Comparison of ENCODE assay signal across 9 cellular contexts in genomic region chr10:102868976-102869289, GRCh38. TPM values are rescaled to one million over a fixed set of nuclear protein-coding genes. Genes with fewer than 3 reads are reported as not detected.
DNase-seq lines count a peak whose midpoint lies in the region; ATAC-seq, FAIRE-seq and TF ChIP-seq lines count a peak whose summit lies in the region.
"Had no signal": no experiment of that assay in that cellular context is flagged by ENCODE, and none has a peak within 500 bp of the region (broad histone marks: within the 10 kb centered on the region; RNA-seq: fewer than 3 reads in every experiment).

No MANE protein-coding gene starts in this region.

- DNase-seq in BJ (ENCODE audit: low read depth) (no peak), H1 (ENCODE audit: low read depth in 1 of 2, low spot score in 2 of 2) (no peak), neural crest cell (ENCODE audit: low read depth, low spot score) (no peak), hippocampal formation (lab: John Stamatoyannopoulos, UW) (no peak), NCI-H226 (no peak)

- ATAC-seq in GM18870 (IDR thresholded peaks at IDR 0.05; ENCODE audit: unreplicated experiment) (no peak), GM19467 (IDR thresholded peaks at IDR 0.05; ENCODE audit: unreplicated experiment) (no peak)

- H3K27me3 ChIP-seq in BJ (ENCODE audit: control insufficient read depth, insufficient read depth, low read length) (no peaks in the 10 kb centered on the region), H1 (replicated peaks in 1 of 4; ENCODE audit: control insufficient read depth in 3 of 4, extremely low read depth in 1 of 4, insufficient read depth in 3 of 4, low read length in 3 of 4) (no peaks in the 10 kb centered on the region; a peak in 1 of 7 replicates)

- H3K9me3 Mint-ChIP-seq in IgD-negative memory B cell (peaks cover 0 to 2% (median 0%) of the 10 kb centered on the region in 3 donors), neural crest cell (peaks cover 2% of the 10 kb centered on the region)

- no peak for TF ChIP-seq POLR2A in H1 (IDR thresholded peaks at IDR 0.05; ENCODE audit: control extremely low read depth in 1 of 2, low read depth in 2 of 2, low read length in 2 of 2)

- CTCF ChIA-PET in BJ (lab: Yijun Ruan, JAX) (interaction anchor here (0.7 to 1.6 kb wide), 3 partner anchors 33 to 610 kb away, joined by 3 read pairs; partner anchors contain the start of gene CALHM3), H1 (lab: Charles Lee; ENCODE audit: partially characterized antibody) (interaction anchor here (0.6 to 1.4 kb wide), 10 partner anchors 9 to 1556 kb away, joined by 3 to 4 read pairs (median 3); no protein-coding TSS in a partner anchor)

- H2AFZ ChIP-seq in H1 (ENCODE audit: low read length), result peak overlapping the region; percentile 91

- no peak overlapping the region for H2AK5ac ChIP-seq in H1 (ENCODE audit: low read depth, low read length)

- H2BK120ac ChIP-seq in H1 (replicated peaks; ENCODE audit: low read depth, low read length), result no peak overlapping the region

- no peak overlapping the region for H2BK15ac ChIP-seq in H1 (ENCODE audit: low read length)

- TF ChIP-seq EP300 in H1 (IDR thresholded peaks at IDR 0.05; ENCODE audit: borderline replicate concordance in 1 of 2, low read depth in 2 of 2, low read length in 2 of 2), result no peak

- POLR2A ChIA-PET in BJ (lab: Charles Lee) (no interaction called here), H1 (lab: Charles Lee; ENCODE audit: partially characterized antibody) (interaction anchor here (0.6 to 3.0 kb wide), 8 partner anchors 10 to 224 kb away, joined by 3 to 18 read pairs (median 4); partner anchors contain the start of genes ARL3, BORCS7, SFXN2 and WBP1L)

- H3K9me3 ChIP-seq in H1 (ENCODE audit: insufficient read depth in 2 of 2, low read depth in 1 of 2, low read length in 1 of 2), result no peaks in the 10 kb centered on the region

- peaks cover 5% of the 10 kb centered on the region in 3 donors for H3K4me1 Mint-ChIP-seq in IgD-negative memory B cell
- peaks cover 20% of the 10 kb centered on the region for H3K4me1 Mint-ChIP-seq in neural crest cell

- H3K36me3 Mint-ChIP-seq in IgD-negative memory B cell, result peaks cover 7% of the 10 kb centered on the region
- no peaks in the 10 kb centered on the region for H3K36me3 Mint-ChIP-seq in neural crest cell (ENCODE audit: low read depth)

- H3K4me3 ChIP-seq in BJ (ENCODE audit: low read depth, low read length) (peak overlapping the region; percentile 60), H1 (ENCODE audit: extremely low read depth in 1 of 4, insufficient read depth in 2 of 4, low read depth in 3 of 4, low read length in 4 of 4) (peak overlapping the region; percentile 54 to 68 (median 63); a peak in 7 of 8 replicates)

- no peak overlapping the region for H2BK20ac ChIP-seq in H1 (ENCODE audit: low read length)

- H4K91ac ChIP-seq in H1 (replicated peaks; ENCODE audit: insufficient read length, low read length), result no peak overlapping the region

- H3K4me1 ChIP-seq in H1 (replicated peaks in 1 of 4; ENCODE audit: control insufficient read depth in 3 of 4, insufficient read depth in 4 of 4, low read length in 3 of 4), result peaks cover 0 to 6% (median 3%) of the 10 kb centered on the region in 4 experiments; a peak in 5 of 7 replicates

- H3K56ac ChIP-seq in H1 (replicated peaks; ENCODE audit: insufficient read length, low read depth, low read length), result no peak overlapping the region

- H3K79me2 ChIP-seq in H1 (ENCODE audit: control insufficient read depth in 1 of 2, insufficient read depth in 2 of 2, low read length in 2 of 2), result no peaks in the 10 kb centered on the region

- no peaks in the 10 kb centered on the region for H3K36me3 ChIP-seq in BJ (ENCODE audit: control insufficient read depth, insufficient read depth, low read length)
- no peaks in the 10 kb centered on the region for H3K36me3 ChIP-seq in H1 (ENCODE audit: control insufficient read depth in 2 of 4, insufficient read depth in 4 of 4, low read length in 3 of 4)

- WGBS in H1 (ENCODE audit: extremely low coverage in 1 of 2, insufficient coverage in 1 of 2, insufficient read length in 1 of 2, insufficient replicate concordance in 2 of 2, low coverage in 1 of 2, low lambda C conversion rate in 2 of 2, missing lambda C conversion rate in 1 of 2), 2 experiments, result 11% methylated on average over 6 of the region's 6 CpGs; no CpG with 5 or more reads in 1 of the 2 experiments

- no peak overlapping the region for H3K4ac ChIP-seq in H1 (replicated peaks; ENCODE audit: insufficient read length, low read depth, low read length)

- no peak overlapping the region for H4K5ac ChIP-seq in H1 (ENCODE audit: insufficient read length, low read depth, low read length)

- H2BK12ac ChIP-seq in H1 (ENCODE audit: low read depth, low read length), result no peak overlapping the region

- TF ChIP-seq RAD21 in H1 (IDR thresholded peaks at IDR 0.05 in 1 of 2, conservative IDR thresholded peaks at IDR 0.05 in 1 of 2; ENCODE audit: low read depth in 2 of 2, low read length in 2 of 2), result no peak

- TF ChIP-seq CTCF in BJ (IDR thresholded peaks at IDR 0.05; ENCODE audit: insufficient read depth, low read depth, low read length), result no peak
- no peak for TF ChIP-seq CTCF in H1 (IDR thresholded peaks at IDR 0.05; ENCODE audit: control extremely low read depth in 1 of 3, insufficient read depth in 1 of 3, low read depth in 1 of 3, low read length in 3 of 3)
- TF ChIP-seq CTCF in neural crest cell (conservative IDR thresholded peaks at IDR 0.05), result no peak

- no peak overlapping the region for H3K14ac ChIP-seq in H1 (ENCODE audit: insufficient read length)

- H3K9ac ChIP-seq in H1 (replicated peaks in 1 of 4; ENCODE audit: extremely low read depth in 1 of 4, low read depth in 3 of 4, low read length in 3 of 4), result peak overlapping the region in 1 of 4 experiments; percentile 44; a peak in 1 of 7 replicates

- H3K18ac ChIP-seq in H1 (ENCODE audit: extremely low read depth, low read length), result no peak overlapping the region

- FAIRE-seq in H1 (lab: Jason Lieb, UNC), result peak; percentile 85

- H3K4me3 Mint-ChIP-seq in IgD-negative memory B cell (peak overlapping the region; percentile 4 to 74 (median 30)), neural crest cell (peak overlapping the region; percentile 90)

- H3K23me2 ChIP-seq in H1 (ENCODE audit: low read depth, low read length), result peaks cover 10% of the 10 kb centered on the region

- no peak overlapping the region for H4K8ac ChIP-seq in H1 (ENCODE audit: extremely low read depth, insufficient read depth, low read length)

- H3K27me3 Mint-ChIP-seq in IgD-negative memory B cell (peaks cover 12% of the 10 kb centered on the region), neural crest cell (ENCODE audit: low read depth) (no peaks in the 10 kb centered on the region)

- H3K27ac ChIP-seq in H1 (ENCODE audit: low read depth, low read length), result no peak overlapping the region

- no peak overlapping the region for H2BK5ac ChIP-seq in H1 (ENCODE audit: low read depth, low read length)

- H4K20me1 ChIP-seq in H1 (replicated peaks in 1 of 2; ENCODE audit: control insufficient read depth in 1 of 2, insufficient read depth in 2 of 2, low read length in 2 of 2), result no peaks in the 10 kb centered on the region

- H3K4me2 ChIP-seq in H1 (ENCODE audit: insufficient read depth in 1 of 2, low read depth in 2 of 2, low read length in 2 of 2), result peak overlapping the region; percentile 88 to 97

- H3K27ac Mint-ChIP-seq in IgD-negative memory B cell (no peak overlapping the region), neural crest cell (ENCODE audit: unreplicated experiment) (peak overlapping the region; percentile 76)

- H3K79me1 ChIP-seq in H1 (ENCODE audit: low read depth, low read length), result no peaks in the 10 kb centered on the region

- no peak overlapping the region for H3K23ac ChIP-seq in H1 (ENCODE audit: insufficient read length)

RNA-seq across cellular contexts. Expression of gene AS3MT, which starts 0.3 kb away (rescaled TPM):
- polyA plus RNA-seq in BJ (2011; rRNA removed) (3.0 and 4.5 TPM in 2 replicates), IgD-negative memory B cell (not detected), H1 (2011; rRNA removed) (5.2 and 5.8 TPM in 2 replicates)
- 0.41 and 0.47 TPM in 2 replicates for polyA minus RNA-seq in BJ (2011; rRNA and poly(A)+ RNA removed)
- total RNA-seq in H1 (2021; fragmentation: NEBNext Ultra II Directional; extraction: Animal tissue kit (Norgen Biotek cat#: 25700)), result 10.3 and 10.4 TPM in 2 replicates
- polyA plus RNA-seq in H1 (2011; cell fraction: cytosol; rRNA removed), result 9.3 TPM
- 5.9 TPM for polyA plus RNA-seq in H1 (2011; cell fraction: nucleus; rRNA removed)
- polyA plus RNA-seq in H1 (2012, experiment 1 of 2), result 14.0 to 18.6 TPM (median 17.7 TPM) in 4 replicates
- polyA plus RNA-seq in H1 (2012, experiment 2 of 2), result 5.8 TPM
- polyA plus RNA-seq in H1 (2013, experiment 1 of 2), result 10.2 TPM
- 10.3 TPM for polyA plus RNA-seq in H1 (2013, experiment 2 of 2)
- polyA minus RNA-seq in H1 (2011; rRNA and poly(A)+ RNA removed), result 3.3 and 4.5 TPM in 2 replicates
- polyA minus RNA-seq in H1 (2011; cell fraction: cytosol; rRNA and poly(A)+ RNA removed), result 3.4 TPM
- 5.4 TPM for polyA minus RNA-seq in H1 (2011; cell fraction: nucleus; rRNA and poly(A)+ RNA removed)
- 10.4 and 11.2 TPM in 2 replicates for total RNA-seq in neural crest cell

RNA-seq across cellular contexts. Expression of gene BORCS7, which starts 14.9 kb away (rescaled TPM):
- polyA plus RNA-seq in BJ (2011; rRNA removed) (17.6 and 19.4 TPM in 2 replicates), IgD-negative memory B cell (40.3 TPM), H1 (2011; rRNA removed) (3.8 and 6.7 TPM in 2 replicates)
- polyA minus RNA-seq in BJ (2011; rRNA and poly(A)+ RNA removed), result 4.2 and 6.7 TPM in 2 replicates
- total RNA-seq in H1 (2021; fragmentation: NEBNext Ultra II Directional; extraction: Animal tissue kit (Norgen Biotek cat#: 25700)), result 2.3 and 3.7 TPM in 2 replicates
- polyA plus RNA-seq in H1 (2011; cell fraction: cytosol; rRNA removed), result 10.9 TPM
- 3.9 TPM for polyA plus RNA-seq in H1 (2011; cell fraction: nucleus; rRNA removed)
- polyA plus RNA-seq in H1 (2012, experiment 1 of 2), result 3.7 to 6.0 TPM (median 4.2 TPM) in 4 replicates
- polyA plus RNA-seq in H1 (2012, experiment 2 of 2), result 2.3 TPM
- 3.8 TPM for polyA plus RNA-seq in H1 (2013, experiment 1 of 2)
- polyA plus RNA-seq in H1 (2013, experiment 2 of 2), result 2.9 TPM
- polyA minus RNA-seq in H1 (2011; rRNA and poly(A)+ RNA removed), result 2.6 and 4.1 TPM in 2 replicates
- 3.7 TPM for polyA minus RNA-seq in H1 (2011; cell fraction: cytosol; rRNA and poly(A)+ RNA removed)
- polyA minus RNA-seq in H1 (2011; cell fraction: nucleus; rRNA and poly(A)+ RNA removed), result 2.5 TPM
- 13.1 and 17.3 TPM in 2 replicates for total RNA-seq in neural crest cell

RNA-seq across cellular contexts. Expression of gene CYP17A1, which starts 31.7 kb away (rescaled TPM):
- polyA plus RNA-seq in BJ (2011; rRNA removed) (not detected in 2 replicates), IgD-negative memory B cell (0.09 TPM), H1 (2011; rRNA removed) (not detected in 2 replicates)
- not detected in 2 replicates for polyA minus RNA-seq in BJ (2011; rRNA and poly(A)+ RNA removed)
- total RNA-seq in H1 (2021; fragmentation: NEBNext Ultra II Directional; extraction: Animal tissue kit (Norgen Biotek cat#: 25700)), result not detected in 2 replicates
- not detected for polyA plus RNA-seq in H1 (2011; cell fraction: cytosol; rRNA removed)
- polyA plus RNA-seq in H1 (2011; cell fraction: nucleus; rRNA removed), result not detected
- polyA plus RNA-seq in H1 (2012, experiment 1 of 2), result not detected in 4 replicates
- polyA plus RNA-seq in H1 (2012, experiment 2 of 2), result not detected
- polyA plus RNA-seq in H1 (2013, experiment 1 of 2), result not detected
- not detected for polyA plus RNA-seq in H1 (2013, experiment 2 of 2)
- polyA minus RNA-seq in H1 (2011; rRNA and poly(A)+ RNA removed), result not detected in 2 replicates
- not detected for polyA minus RNA-seq in H1 (2011; cell fraction: cytosol; rRNA and poly(A)+ RNA removed)
- polyA minus RNA-seq in H1 (2011; cell fraction: nucleus; rRNA and poly(A)+ RNA removed), result not detected
- not detected in 2 replicates for total RNA-seq in neural crest cell
- total RNA-seq: mesenteric fat pad had no signal

RNA-seq across cellular contexts. Expression of gene CNNM2, which starts 49.2 kb away (rescaled TPM):
- polyA plus RNA-seq in BJ (2011; rRNA removed) (2.1 and 3.7 TPM in 2 replicates), IgD-negative memory B cell (7.9 TPM), H1 (2011; rRNA removed) (7.3 and 13.7 TPM in 2 replicates)
- 1.6 and 2.8 TPM in 2 replicates for polyA minus RNA-seq in BJ (2011; rRNA and poly(A)+ RNA removed)
- total RNA-seq in H1 (2021; fragmentation: NEBNext Ultra II Directional; extraction: Animal tissue kit (Norgen Biotek cat#: 25700)), result 20.3 and 23.6 TPM in 2 replicates
- 7.4 TPM for polyA plus RNA-seq in H1 (2011; cell fraction: cytosol; rRNA removed)
- polyA plus RNA-seq in H1 (2011; cell fraction: nucleus; rRNA removed), result 16.4 TPM
- 11.3 to 13.5 TPM (median 11.4 TPM) in 4 replicates for polyA plus RNA-seq in H1 (2012, experiment 1 of 2)
- 10.5 TPM for polyA plus RNA-seq in H1 (2012, experiment 2 of 2)
- polyA plus RNA-seq in H1 (2013, experiment 1 of 2), result 14.2 TPM
- 14.9 TPM for polyA plus RNA-seq in H1 (2013, experiment 2 of 2)
- 15.6 and 19.5 TPM in 2 replicates for polyA minus RNA-seq in H1 (2011; rRNA and poly(A)+ RNA removed)
- 16.2 TPM for polyA minus RNA-seq in H1 (2011; cell fraction: cytosol; rRNA and poly(A)+ RNA removed)
- polyA minus RNA-seq in H1 (2011; cell fraction: nucleus; rRNA and poly(A)+ RNA removed), result 25.8 TPM
- total RNA-seq in neural crest cell, result 9.6 and 10.0 TPM in 2 replicates
